ENCODE assay signal across 8 cellular contexts in genomic region chr1:202488178-202488649, GRCh38.
A peak's percentile ranks its signal among the peaks of the same experiment; 100 is the strongest.
DNase-seq lines count a peak whose midpoint lies in the region; ATAC-seq and TF ChIP-seq lines count a peak whose summit lies in the region.
"Not testable (repeated sequence)": the region's sequence is repeated elsewhere in the genome, so short reads cannot be mapped to it uniquely, and the experiment has no call there.

No MANE protein-coding gene starts in this region.

- H3K36me3 Mint-ChIP-seq in natural killer cell treated with Interleukin-12 subunit alpha and Interleukin-12 subunit beta and Interleukin-15 and Interleukin-18, amount 100 ng/mL, for 72 hours, result peaks cover 17% of the 10 kb centered on the region

- peaks cover 18% of the 10 kb centered on the region for H3K36me3 ChIP-seq in adipocyte (ENCODE audit: control insufficient read depth, insufficient read depth, low read length, severe bottlenecking)

- peak overlapping the region; percentile 64 for H3K4me3 Mint-ChIP-seq in natural killer cell treated with Interleukin-12 subunit alpha and Interleukin-12 subunit beta and Interleukin-15 and Interleukin-18, amount 100 ng/mL, for 72 hours

- H3K4me3 ChIP-seq in GM12864 (ENCODE audit: low read depth, low read length); HL-60 (replicated peaks; ENCODE audit: insufficient read depth, low read length); adipocyte (ENCODE audit: low read length): not testable (repeated sequence)

- TF ChIP-seq CTCF in GM12864 (IDR thresholded peaks at IDR 0.05; ENCODE audit: low read depth, low read length, missing control alignments); HL-60 (IDR thresholded peaks at IDR 0.05; ENCODE audit: insufficient read depth, low read length): not testable (repeated sequence)

- peak; percentile 55 for ATAC-seq in GM19025 (IDR thresholded peaks at IDR 0.05; ENCODE audit: low read depth, unreplicated experiment)
- peak; percentile 70 for ATAC-seq in GM21529 (IDR thresholded peaks at IDR 0.05; ENCODE audit: unreplicated experiment)
- peak; percentile 75 for ATAC-seq in HG02981 (IDR thresholded peaks at IDR 0.05; ENCODE audit: unreplicated experiment)
- peak; percentile 69 to 92 for ATAC-seq in natural killer cell treated with Interleukin-12 subunit alpha and Interleukin-12 subunit beta and Interleukin-15 and Interleukin-18, amount 100 ng/mL, for 72 hours

- not testable (repeated sequence) for H3K9ac ChIP-seq in adipocyte (ENCODE audit: low read length)

- H3K27me3 ChIP-seq in HL-60 (ENCODE audit: insufficient read depth, poor library complexity, severe bottlenecking); adipocyte (replicated peaks; ENCODE audit: control insufficient read depth, insufficient read depth, low read length): not testable (repeated sequence)

- H3K9me3 Mint-ChIP-seq in natural killer cell treated with Interleukin-12 subunit alpha and Interleukin-12 subunit beta and Interleukin-15 and Interleukin-18, amount 100 ng/mL, for 72 hours, result not testable (repeated sequence)

- DNase-seq in GM12864 (ENCODE audit: low read depth) (peak; percentile 57), HL-60 (ENCODE audit: low read depth in 1 of 2, low spot score in 1 of 2) (peak; percentile 13 to 42), SIG-M5 treated with dmso at 0.1 percent for 504 hours (lab: John Stamatoyannopoulos, UW; ENCODE audit: unreplicated experiment) (peak; percentile 86), adipocyte (ENCODE audit: low read depth) (peak; percentile 30)
- not testable (repeated sequence) for DNase-seq in natural killer cell treated with Interleukin-12 subunit alpha and Interleukin-12 subunit beta and Interleukin-15 and Interleukin-18, amount 100 ng/mL, for 72 hours (ENCODE audit: low spot score)

- H3K27ac Mint-ChIP-seq in natural killer cell treated with Interleukin-12 subunit alpha and Interleukin-12 subunit beta and Interleukin-15 and Interleukin-18, amount 100 ng/mL, for 72 hours, result peak overlapping the region in 1 of 2 donors; percentile 55

- peaks cover 18 to 38% of the 10 kb centered on the region in 2 donors for H3K4me1 Mint-ChIP-seq in natural killer cell treated with Interleukin-12 subunit alpha and Interleukin-12 subunit beta and Interleukin-15 and Interleukin-18, amount 100 ng/mL, for 72 hours (ENCODE audit: low read depth in 2 of 2)

- not testable (repeated sequence) for H3K27me3 Mint-ChIP-seq in natural killer cell treated with Interleukin-12 subunit alpha and Interleukin-12 subunit beta and Interleukin-15 and Interleukin-18, amount 100 ng/mL, for 72 hours

- not testable (repeated sequence) for H3K27ac ChIP-seq in HL-60 (replicated peaks)

- not testable (repeated sequence) for H3K4me1 ChIP-seq in adipocyte (ENCODE audit: control insufficient read depth, insufficient read depth, low read length)

- H3K9me3 ChIP-seq in adipocyte (ENCODE audit: control insufficient read depth, low read length), result not testable (repeated sequence)
